Comparison of ENCODE assay signal across 12 cellular contexts in the genomic region with DNA sequence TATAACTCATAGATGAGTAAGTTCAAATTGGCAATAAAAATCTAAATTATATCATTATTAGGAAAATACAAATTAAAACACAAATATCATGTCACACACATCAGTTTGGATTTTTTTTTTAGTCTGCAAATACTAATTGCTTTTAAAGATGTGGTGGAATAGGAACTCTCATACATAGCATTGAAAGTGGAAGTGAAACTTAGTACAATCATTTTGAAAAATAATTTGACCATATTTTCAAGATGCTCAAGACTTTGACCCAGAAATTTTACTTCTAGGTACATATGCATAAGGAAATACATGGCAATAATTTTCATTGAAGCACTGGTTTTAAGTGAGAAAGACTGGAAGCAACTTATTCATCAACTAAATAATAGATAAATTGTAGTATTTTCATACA.
DNase-seq lines count a peak whose midpoint lies in the region; ATAC-seq, FAIRE-seq and TF ChIP-seq lines count a peak whose summit lies in the region.
"Had no signal": no experiment of that assay in that cellular context is flagged by ENCODE, and none has a peak within 500 bp of the region (broad histone marks: within the 10 kb centered on the region; RNA-seq: fewer than 3 reads in every experiment).

No MANE protein-coding gene starts in this region.

- ATAC-seq in HG02588 (IDR thresholded peaks at IDR 0.05; ENCODE audit: unreplicated experiment), result peak; percentile 91
- ATAC-seq in HG03196 (IDR thresholded peaks at IDR 0.05; ENCODE audit: unreplicated experiment), result peak; percentile 97
- ATAC-seq: K562 had no signal

- DNase-seq in D721Med (ENCODE audit: insufficient read length, low spot score), result no peak
- DNase-seq in GM19239 (ENCODE audit: insufficient read length, low spot score), result no peak
- no peak for DNase-seq in AG20443 (ENCODE audit: low spot score)
- DNase-seq in activated gamma-delta T cell (lab: John Stamatoyannopoulos, UW), result no peak
- DNase-seq in LoVo (ENCODE audit: low spot score), result no peak
- DNase-seq in DMS153 (lab: John Stamatoyannopoulos, UW), result no peak
- DNase-seq: activated CD4-positive, alpha-beta T cell treated with anti-CD3 and anti-CD28 coated beads, Interleukin-2, amount 50 U/mL, for 4 hours; NCI-H510A treated with DMSO at 0.1 percent for 48 hours had no signal

- peak; percentile 32 for FAIRE-seq in D721Med (lab: Jason Lieb, UNC)
- peak; percentile 84 for FAIRE-seq in GM19239 (lab: Jason Lieb, UNC)
- FAIRE-seq: A204.1, K562 had no signal

- no peak for TF ChIP-seq CTCF in D721Med (IDR thresholded peaks at IDR 0.05; ENCODE audit: insufficient read depth, missing control alignments)
